In genomic region chr17:51430581-51430980, GRCh38 we compare ENCODE assay signal across 18 cellular contexts.
"Had no signal": no experiment of that assay in that cellular context is flagged by ENCODE, and none has a peak within 500 bp of the region (broad histone marks: within the 10 kb centered on the region; RNA-seq: fewer than 3 reads in every experiment).

No MANE protein-coding gene starts in this region.

- H3K27ac ChIP-seq: epithelial cell of prostate, gastroesophageal sphincter, heart right ventricle, lower lobe of right lung, neural progenitor cell, ovary, spleen, thoracic aorta, upper lobe of right lung had no signal

- ATAC-seq: gastroesophageal sphincter, heart right ventricle, left colon, lower lobe of right lung, sciatic nerve, SK-N-SH treated with all-trans-retinoic acid at 6 μM for 48 hours, upper lobe of right lung had no signal

- H3K36me3 Mint-ChIP-seq: mesothelial cell of epicardium, neural progenitor cell had no signal

- H3K4me3 Mint-ChIP-seq: activated B cell treated with CpG ODN at 0.5 μM for 24 hours, mesothelial cell of epicardium, neural progenitor cell had no signal

- H3K27ac Mint-ChIP-seq: activated B cell treated with CpG ODN at 0.5 μM for 24 hours, mesothelial cell of epicardium, neural progenitor cell had no signal

- H3K27me3 ChIP-seq: gastroesophageal sphincter, heart right ventricle, neural progenitor cell, ovary, upper lobe of right lung had no signal

- H3K9me3 Mint-ChIP-seq: activated B cell treated with CpG ODN at 0.5 μM for 24 hours; activated T-helper 2 cell treated with anti-CD3 and anti-CD28 coated beads, Interferon-gamma antibody, Interleukin-2, Interleukin-4, amounts not matched to agents 10 μg/mL and 5 μg/mL and 100 μg/mL, durations not matched to agents 14 hours and 24 hours and 36 hours had no signal

- H3K9me3 ChIP-seq: gastroesophageal sphincter, heart right ventricle, lower lobe of right lung, ovary, spleen, thoracic aorta, upper lobe of right lung had no signal

- DNase-seq: activated B cell treated with CpG ODN at 0.5 μM for 24 hours; activated CD8-positive, alpha-beta memory T cell treated with anti-CD3 and anti-CD28 coated beads, Interleukin-2, amount 50 U/mL, for 4 hours; dermis blood vessel endothelial cell; heart right ventricle; left colon; lower lobe of right lung; ovary; SHP77 treated with DMSO at 0.1 percent for 48 hours; spleen; upper lobe of right lung had no signal

- H3K4me1 ChIP-seq: gastroesophageal sphincter, lower lobe of right lung, neural progenitor cell, upper lobe of right lung had no signal

- H3K4me3 ChIP-seq: gastroesophageal sphincter, heart right ventricle, lower lobe of right lung, neural progenitor cell, ovary, spleen, thoracic aorta, upper lobe of right lung had no signal

- H3K36me3 ChIP-seq: gastroesophageal sphincter, heart right ventricle, lower lobe of right lung, neural progenitor cell, ovary, spleen, thoracic aorta, upper lobe of right lung had no signal
